ENCODE assay signal across 2 cellular contexts in the genomic region with DNA sequence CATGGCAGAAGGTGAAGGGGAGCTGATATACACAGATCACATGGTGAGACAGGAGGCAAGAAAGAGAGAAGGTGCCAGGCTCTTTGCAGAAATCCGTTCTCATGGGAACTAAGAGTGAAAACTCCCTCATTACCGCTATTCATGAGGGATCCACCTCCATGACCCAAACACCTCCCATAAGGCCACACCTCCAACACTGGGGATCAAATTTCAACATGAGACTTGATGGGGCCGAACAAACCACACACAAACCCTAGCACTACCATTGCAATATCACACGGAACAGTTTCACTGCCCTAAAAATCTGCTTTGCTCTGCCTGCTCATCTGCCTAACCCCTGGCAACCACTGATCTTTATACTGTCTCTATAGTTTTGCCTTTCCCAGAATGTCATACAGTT.
TF ChIP-seq lines count a peak whose summit lies in the region.

No MANE protein-coding gene starts in this region.

TF ChIP-seq in HEK293, 187 proteins besides CTCF, POLR2A, EP300 and RAD21 (continues in another document):
- TF ChIP-seq HOXC10 (CRISPR knock-in tag; IDR thresholded peaks at IDR 0.05) (no peak), ZNF600 (tag by site-specific recombination; IDR thresholded peaks at IDR 0.05) (0 out of 2 replicates have a peak, but pooled peaks have one; percentile 23), ZNF140 (tag by site-specific recombination; IDR thresholded peaks at IDR 0.05) (no peak), KLF9 (tag by site-specific recombination; IDR thresholded peaks at IDR 0.05; ENCODE audit: low read depth) (peak; percentile 77), ZBTB48 (tag by site-specific recombination; IDR thresholded peaks at IDR 0.05) (peak; percentile 88), ZNF76 (tag by site-specific recombination; IDR thresholded peaks at IDR 0.05; ENCODE audit: borderline replicate concordance, low read depth) (peak; percentile 63; the same call in 1 of the 2 replicates), GLIS1 (tag by site-specific recombination; IDR thresholded peaks at IDR 0.05) (peak; percentile 26), PRDM1 (tag by site-specific recombination; IDR thresholded peaks at IDR 0.05) (0 out of 2 replicates have a peak, but pooled peaks have one; percentile 66), KLF1 (tag by site-specific recombination; IDR thresholded peaks at IDR 0.05) (peak; percentile 61)
- TF ChIP-seq, protein P1, sequence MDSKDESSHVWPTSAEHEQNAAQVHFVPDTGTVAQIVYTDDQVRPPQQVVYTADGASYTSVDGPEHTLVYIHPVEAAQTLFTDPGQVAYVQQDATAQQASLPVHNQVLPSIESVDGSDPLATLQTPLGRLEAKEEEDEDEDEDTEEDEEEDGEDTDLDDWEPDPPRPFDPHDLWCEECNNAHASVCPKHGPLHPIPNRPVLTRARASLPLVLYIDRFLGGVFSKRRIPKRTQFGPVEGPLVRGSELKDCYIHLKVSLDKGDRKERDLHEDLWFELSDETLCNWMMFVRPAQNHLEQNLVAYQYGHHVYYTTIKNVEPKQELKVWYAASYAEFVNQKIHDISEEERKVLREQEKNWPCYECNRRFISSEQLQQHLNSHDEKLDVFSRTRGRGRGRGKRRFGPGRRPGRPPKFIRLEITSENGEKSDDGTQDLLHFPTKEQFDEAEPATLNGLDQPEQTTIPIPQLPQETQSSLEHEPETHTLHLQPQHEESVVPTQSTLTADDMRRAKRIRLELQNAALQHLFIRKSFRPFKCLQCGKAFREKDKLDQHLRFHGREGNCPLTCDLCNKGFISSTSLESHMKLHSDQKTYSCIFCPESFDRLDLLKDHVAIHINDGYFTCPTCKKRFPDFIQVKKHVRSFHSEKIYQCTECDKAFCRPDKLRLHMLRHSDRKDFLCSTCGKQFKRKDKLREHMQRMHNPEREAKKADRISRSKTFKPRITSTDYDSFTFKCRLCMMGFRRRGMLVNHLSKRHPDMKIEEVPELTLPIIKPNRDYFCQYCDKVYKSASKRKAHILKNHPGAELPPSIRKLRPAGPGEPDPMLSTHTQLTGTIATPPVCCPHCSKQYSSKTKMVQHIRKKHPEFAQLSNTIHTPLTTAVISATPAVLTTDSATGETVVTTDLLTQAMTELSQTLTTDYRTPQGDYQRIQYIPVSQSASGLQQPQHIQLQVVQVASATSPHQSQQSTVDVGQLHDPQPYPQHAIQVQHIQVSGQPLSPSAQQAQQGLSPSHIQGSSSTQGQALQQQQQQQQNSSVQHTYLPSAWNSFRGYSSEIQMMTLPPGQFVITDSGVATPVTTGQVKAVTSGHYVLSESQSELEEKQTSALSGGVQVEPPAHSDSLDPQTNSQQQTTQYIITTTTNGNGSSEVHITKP (tag by site-specific recombination; IDR thresholded peaks at IDR 0.05), result peak; percentile 75
- TF ChIP-seq, protein P2, sequence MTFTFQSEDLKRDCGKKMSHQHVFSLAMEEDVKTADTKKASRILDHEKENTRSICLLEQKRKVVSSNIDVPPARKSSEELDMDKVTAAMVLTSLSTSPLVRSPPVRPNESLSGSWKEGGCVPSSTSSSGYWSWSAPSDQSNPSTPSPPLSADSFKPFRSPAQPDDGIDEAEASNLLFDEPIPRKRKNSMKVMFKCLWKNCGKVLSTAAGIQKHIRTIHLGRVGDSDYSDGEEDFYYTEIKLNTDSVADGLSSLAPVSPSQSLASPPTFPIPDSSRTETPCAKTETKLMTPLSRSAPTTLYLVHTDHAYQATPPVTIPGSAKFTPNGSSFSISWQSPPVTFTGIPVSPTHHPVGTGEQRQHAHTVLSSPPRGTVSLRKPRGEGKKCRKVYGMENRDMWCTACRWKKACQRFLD (tag by site-specific recombination; IDR thresholded peaks at IDR 0.05), result no peak
- TF ChIP-seq, protein P3, sequence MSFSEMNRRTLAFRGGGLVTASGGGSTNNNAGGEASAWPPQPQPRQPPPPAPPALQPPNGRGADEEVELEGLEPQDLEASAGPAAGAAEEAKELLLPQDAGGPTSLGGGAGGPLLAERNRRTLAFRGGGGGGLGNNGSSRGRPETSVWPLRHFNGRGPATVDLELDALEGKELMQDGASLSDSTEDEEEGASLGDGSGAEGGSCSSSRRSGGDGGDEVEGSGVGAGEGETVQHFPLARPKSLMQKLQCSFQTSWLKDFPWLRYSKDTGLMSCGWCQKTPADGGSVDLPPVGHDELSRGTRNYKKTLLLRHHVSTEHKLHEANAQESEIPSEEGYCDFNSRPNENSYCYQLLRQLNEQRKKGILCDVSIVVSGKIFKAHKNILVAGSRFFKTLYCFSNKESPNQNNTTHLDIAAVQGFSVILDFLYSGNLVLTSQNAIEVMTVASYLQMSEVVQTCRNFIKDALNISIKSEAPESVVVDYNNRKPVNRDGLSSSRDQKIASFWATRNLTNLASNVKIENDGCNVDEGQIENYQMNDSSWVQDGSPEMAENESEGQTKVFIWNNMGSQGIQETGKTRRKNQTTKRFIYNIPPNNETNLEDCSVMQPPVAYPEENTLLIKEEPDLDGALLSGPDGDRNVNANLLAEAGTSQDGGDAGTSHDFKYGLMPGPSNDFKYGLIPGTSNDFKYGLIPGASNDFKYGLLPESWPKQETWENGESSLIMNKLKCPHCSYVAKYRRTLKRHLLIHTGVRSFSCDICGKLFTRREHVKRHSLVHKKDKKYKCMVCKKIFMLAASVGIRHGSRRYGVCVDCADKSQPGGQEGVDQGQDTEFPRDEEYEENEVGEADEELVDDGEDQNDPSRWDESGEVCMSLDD (tag by site-specific recombination; IDR thresholded peaks at IDR 0.05), result no peak
- TF ChIP-seq, protein P4, sequence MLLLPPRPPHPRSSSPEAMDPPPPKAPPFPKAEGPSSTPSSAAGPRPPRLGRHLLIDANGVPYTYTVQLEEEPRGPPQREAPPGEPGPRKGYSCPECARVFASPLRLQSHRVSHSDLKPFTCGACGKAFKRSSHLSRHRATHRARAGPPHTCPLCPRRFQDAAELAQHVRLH (tag by site-specific recombination; IDR thresholded peaks at IDR 0.05), result 0 out of 2 replicates have a peak, but pooled peaks have one; percentile 47
- TF ChIP-seq, protein P5, sequence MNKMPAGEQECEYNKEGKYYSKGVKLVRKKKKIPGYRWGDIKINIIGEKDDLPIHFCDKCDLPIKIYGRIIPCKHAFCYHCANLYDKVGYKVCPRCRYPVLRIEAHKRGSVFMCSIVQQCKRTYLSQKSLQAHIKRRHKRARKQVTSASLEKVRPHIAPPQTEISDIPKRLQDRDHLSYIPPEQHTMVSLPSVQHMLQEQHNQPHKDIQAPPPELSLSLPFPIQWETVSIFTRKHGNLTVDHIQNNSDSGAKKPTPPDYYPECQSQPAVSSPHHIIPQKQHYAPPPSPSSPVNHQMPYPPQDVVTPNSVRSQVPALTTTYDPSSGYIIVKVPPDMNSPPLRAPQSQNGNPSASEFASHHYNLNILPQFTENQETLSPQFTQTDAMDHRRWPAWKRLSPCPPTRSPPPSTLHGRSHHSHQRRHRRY (tag by site-specific recombination; IDR thresholded peaks at IDR 0.05), result no peak

TF ChIP-seq in K562, 482 proteins besides CTCF, POLR2A, EP300 and RAD21:
- TF ChIP-seq SIX5 (IDR thresholded peaks at IDR 0.05; ENCODE audit: borderline replicate concordance in 1 of 2, insufficient read depth in 1 of 2, low read depth in 1 of 2, low read length in 2 of 2) (0 out of 4 replicates have a peak, but pooled peaks of 1 of the 2 experiments have one; percentile 15), ZNF518B (CRISPR knock-in tag; IDR thresholded peaks at IDR 0.05) (no peak), MYC (IDR thresholded peaks at IDR 0.05; ENCODE audit: low read depth, low read length) (peak; percentile 24; the same call in 1 of the 2 replicates), MYC (CRISPR knock-in tag; IDR thresholded peaks at IDR 0.05; ENCODE audit: borderline replicate concordance, low read depth) (no peak), SMARCA5 (IDR thresholded peaks at IDR 0.05) (no peak), JUND (IDR thresholded peaks at IDR 0.05; ENCODE audit: borderline replicate concordance, low read depth, low read length) (0 out of 2 replicates have a peak, but pooled peaks have one; percentile 3), JUND (tag; IDR thresholded peaks at IDR 0.05; ENCODE audit: borderline replicate concordance, low read depth, low read length) (no peak), CEBPG (CRISPR knock-in tag; IDR thresholded peaks at IDR 0.05) (no peak), CEBPG (tag; conservative IDR thresholded peaks at IDR 0.05 in 1 of 2, IDR thresholded peaks at IDR 0.05 in 1 of 2) (0 out of 4 replicates have a peak, but pooled peaks of 1 of the 2 experiments have one; percentile 15), RCOR1 (IDR thresholded peaks at IDR 0.05; ENCODE audit: borderline replicate concordance in 1 of 2, low read depth in 2 of 2, low read length in 2 of 2) (0 out of 4 replicates have a peak, but pooled peaks of 1 of the 2 experiments have one; percentile 6), RFX1 (IDR thresholded peaks at IDR 0.05) (peak; percentile 72), MEF2A (IDR thresholded peaks at IDR 0.05; ENCODE audit: control insufficient read depth, low read depth, low read length) (no peak)
- TF ChIP-seq, protein P6, sequence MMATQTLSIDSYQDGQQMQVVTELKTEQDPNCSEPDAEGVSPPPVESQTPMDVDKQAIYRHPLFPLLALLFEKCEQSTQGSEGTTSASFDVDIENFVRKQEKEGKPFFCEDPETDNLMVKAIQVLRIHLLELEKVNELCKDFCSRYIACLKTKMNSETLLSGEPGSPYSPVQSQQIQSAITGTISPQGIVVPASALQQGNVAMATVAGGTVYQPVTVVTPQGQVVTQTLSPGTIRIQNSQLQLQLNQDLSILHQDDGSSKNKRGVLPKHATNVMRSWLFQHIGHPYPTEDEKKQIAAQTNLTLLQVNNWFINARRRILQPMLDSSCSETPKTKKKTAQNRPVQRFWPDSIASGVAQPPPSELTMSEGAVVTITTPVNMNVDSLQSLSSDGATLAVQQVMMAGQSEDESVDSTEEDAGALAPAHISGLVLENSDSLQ (IDR thresholded peaks at IDR 0.05), result 0 out of 2 replicates have a peak, but pooled peaks have one; percentile 13
- TF ChIP-seq, protein P1 (IDR thresholded peaks at IDR 0.05; ENCODE audit: partially characterized antibody), result peak; percentile 63
